ENCODE assay signal across 8 cellular contexts in genomic region chr15:72237286-72238224, GRCh38. TPM values are rescaled to one million over a fixed set of nuclear protein-coding genes. Genes with fewer than 3 reads are reported as not detected.
DNase-seq lines count a peak whose midpoint lies in the region; ATAC-seq and TF ChIP-seq lines count a peak whose summit lies in the region.

No MANE protein-coding gene starts in this region.

- no peaks in the 10 kb centered on the region for H3K9me2 ChIP-seq in hepatocyte (replicated peaks; ENCODE audit: insufficient read depth)

- peak overlapping the region; percentile 52 for H3K4me2 ChIP-seq in hepatocyte

- no peaks in the 10 kb centered on the region for H3K27me3 ChIP-seq in hepatocyte

- H2AFZ ChIP-seq in hepatocyte = no peak overlapping the region

- H3K4me3 Mint-ChIP-seq in activated naive CD8-positive, alpha-beta T cell treated with anti-CD3 and anti-CD28 coated beads for 36 hours = peak overlapping the region; percentile 75

- H3K9me3 ChIP-seq in hepatocyte (ENCODE audit: low read depth) = no peaks in the 10 kb centered on the region

- TF ChIP-seq CTCF in hepatocyte (IDR thresholded peaks at IDR 0.05; ENCODE audit: poor library complexity) = no peak

- WGBS in hepatocyte (ENCODE audit: low lambda C conversion rate, missing lambda C conversion rate) = 60% methylated on average over 4 of the region's 4 CpGs

- peak; percentile 78 for DNase-seq in activated naive CD4-positive, alpha-beta T cell treated with Interleukin-2 at 50 U/mL for 16 hours
- DNase-seq in activated naive CD4-positive, alpha-beta T cell (lab: John Stamatoyannopoulos, UW) = no peak
- DNase-seq in SIG-M5 treated with dmso at 0.1 percent for 504 hours (lab: John Stamatoyannopoulos, UW; ENCODE audit: unreplicated experiment) (peak; percentile 94), hepatocyte (ENCODE audit: low spot score) (peak; percentile 80)
- peak; percentile 81 for DNase-seq in activated naive CD8-positive, alpha-beta T cell treated with anti-CD3 and anti-CD28 coated beads for 36 hours
- peak; percentile 52 to 79 for DNase-seq in stimulated activated CD4-positive, alpha-beta T cell treated with anti-CD3 and anti-CD28 coated beads, Interleukin-4, amount 100 ng/mL, for 4 hours

- H3K4me1 Mint-ChIP-seq in activated naive CD8-positive, alpha-beta T cell treated with anti-CD3 and anti-CD28 coated beads for 36 hours = peaks cover 43% of the 10 kb centered on the region

- H3K9me3 Mint-ChIP-seq in activated naive CD8-positive, alpha-beta T cell treated with anti-CD3 and anti-CD28 coated beads for 36 hours = peaks cover 2% of the 10 kb centered on the region

- peak; percentile 59 for ATAC-seq in HG03103 (IDR thresholded peaks at IDR 0.05; ENCODE audit: low read depth, unreplicated experiment)
- no peak for ATAC-seq in HG03108 (IDR thresholded peaks at IDR 0.05; ENCODE audit: unreplicated experiment)

- H4K20me1 ChIP-seq in hepatocyte (ENCODE audit: insufficient read depth, poor library complexity, severe bottlenecking) = no peaks in the 10 kb centered on the region

- H3K27ac Mint-ChIP-seq in activated naive CD8-positive, alpha-beta T cell treated with anti-CD3 and anti-CD28 coated beads for 36 hours = peak overlapping the region; percentile 96

- H3K36me3 Mint-ChIP-seq in activated naive CD8-positive, alpha-beta T cell treated with anti-CD3 and anti-CD28 coated beads for 36 hours = peaks cover 17% of the 10 kb centered on the region

- H3K27ac ChIP-seq in hepatocyte = peak overlapping the region; percentile 70

- H3K79me2 ChIP-seq in hepatocyte = no peaks in the 10 kb centered on the region

- peaks cover 4% of the 10 kb centered on the region for H3K27me3 Mint-ChIP-seq in activated naive CD8-positive, alpha-beta T cell treated with anti-CD3 and anti-CD28 coated beads for 36 hours

- peaks cover 8% of the 10 kb centered on the region for H3K4me1 ChIP-seq in hepatocyte (ENCODE audit: insufficient read depth)

- no peaks in the 10 kb centered on the region for H3K36me3 ChIP-seq in hepatocyte (replicated peaks; ENCODE audit: insufficient read depth, low read depth)

- no peak overlapping the region for H3K4me3 ChIP-seq in hepatocyte

RNA-seq across cellular contexts. Expression of gene PKM, which starts 6.6 kb away (rescaled TPM):
- 1,000 to 10,000 TPM; 2,301 to 2,323 TPM for total RNA-seq in activated naive CD8-positive, alpha-beta T cell treated with anti-CD3 and anti-CD28 coated beads for 36 hours
- total RNA-seq in hepatocyte = 314 and 332 TPM in 2 replicates
- 376 and 403 TPM in 2 replicates for polyA plus RNA-seq in hepatocyte

RNA-seq across cellular contexts. Expression of gene PARP6, which starts 34.8 kb away (rescaled TPM):
- 10 to 100 TPM; 43.0 to 47.3 TPM for total RNA-seq in activated naive CD8-positive, alpha-beta T cell treated with anti-CD3 and anti-CD28 coated beads for 36 hours
- total RNA-seq in hepatocyte = 37.6 and 57.1 TPM in 2 replicates
- polyA plus RNA-seq in hepatocyte = 61.4 and 77.4 TPM in 2 replicates

RNA-seq across cellular contexts. Expression of gene GRAMD2A, which starts 40.0 kb away (rescaled TPM):
- not detected for total RNA-seq in activated naive CD8-positive, alpha-beta T cell treated with anti-CD3 and anti-CD28 coated beads for 36 hours
- total RNA-seq in hepatocyte = 2.2 and 4.4 TPM in 2 replicates
- polyA plus RNA-seq in hepatocyte = 4.6 and 7.9 TPM in 2 replicates

Comparison
In these comparisons a context has a peak if more than half of its experiments do, and no peak if none do; other contexts are left out.
1. DNase-seq: peak in activated naive CD4-positive, alpha-beta T cell treated with Interleukin-2 at 50 U/mL for 16 hours (single experiment), SIG-M5 treated with dmso at 0.1 percent for 504 hours (single experiment), activated naive CD8-positive, alpha-beta T cell treated with anti-CD3 and anti-CD28 coated beads for 36 hours (single experiment), hepatocyte (single experiment) and stimulated activated CD4-positive, alpha-beta T cell treated with anti-CD3 and anti-CD28 coated beads, Interleukin-4, amount 100 ng/mL, for 4 hours (2 of 2); none in activated naive CD4-positive, alpha-beta T cell (0 of 4).